Comparison of ENCODE assay signal across 8 cellular contexts in genomic region chr9:134642385-134643181, GRCh38. TPM values are rescaled to one million over a fixed set of nuclear protein-coding genes. Genes with fewer than 3 reads are reported as not detected.
DNase-seq lines count a peak whose midpoint lies in the region; ATAC-seq and TF ChIP-seq lines count a peak whose summit lies in the region.

No MANE protein-coding gene starts in this region.

- peak overlapping the region; percentile 97 for H3K4me3 ChIP-seq in AG10803 (ENCODE audit: low read length)
- H3K4me3 ChIP-seq in RWPE2 (ENCODE audit: severe bottlenecking), result peak overlapping the region; percentile 65
- H3K4me3 ChIP-seq in osteoblast (ENCODE audit: insufficient read depth, low read length), result peak overlapping the region; percentile 99
- H3K4me3 ChIP-seq in HAP-1, result no peak overlapping the region

- peaks cover 51% of the 10 kb centered on the region for H3K79me2 ChIP-seq in osteoblast (ENCODE audit: insufficient read depth, low read length)

- TF ChIP-seq CTCF in AG10803 (conservative IDR thresholded peaks at IDR 0.05; ENCODE audit: low read length) (peak; percentile 56), RWPE2 (IDR thresholded peaks at IDR 0.05; ENCODE audit: poor library complexity, severe bottlenecking) (peak; percentile 44), foreskin keratinocyte (conservative IDR thresholded peaks at IDR 0.05) (peak; percentile 37), osteoblast (IDR thresholded peaks at IDR 0.05; ENCODE audit: extremely low read depth, low read depth, low read length) (peak; percentile 44)

- H2AFZ ChIP-seq in osteoblast (ENCODE audit: low read length), result peak overlapping the region; percentile 44

- peak overlapping the region; percentile 97 for H3K4me2 ChIP-seq in osteoblast (ENCODE audit: insufficient read depth, low read length)

- in situ Hi-C loops in HAP-1 (cut with MboI; ENCODE audit: low sequenced_read_pairs), result no loop called here

- H3K4me1 ChIP-seq in RWPE2 (ENCODE audit: insufficient read depth, poor library complexity, severe bottlenecking), result peaks cover 9% of the 10 kb centered on the region
- H3K4me1 ChIP-seq in foreskin keratinocyte, result peaks cover 11% of the 10 kb centered on the region
- H3K4me1 ChIP-seq in osteoblast (ENCODE audit: insufficient read depth, low read length), result peaks cover 36% of the 10 kb centered on the region
- H3K4me1 ChIP-seq in HAP-1, result no peaks in the 10 kb centered on the region

- H4K20me1 ChIP-seq in osteoblast (ENCODE audit: insufficient read depth, low read length), result peaks cover 42% of the 10 kb centered on the region

- peaks cover 13% of the 10 kb centered on the region; the same call in 1 of the 2 replicates for H3K36me3 ChIP-seq in RWPE2 (ENCODE audit: low read depth)
- peaks cover 10% of the 10 kb centered on the region for H3K36me3 ChIP-seq in osteoblast (ENCODE audit: insufficient read depth, low read length)
- H3K36me3 ChIP-seq in HAP-1 (replicated peaks), result no peaks in the 10 kb centered on the region

- H3K9me3 ChIP-seq in RWPE2 (ENCODE audit: severe bottlenecking), result no peaks in the 10 kb centered on the region
- no peaks in the 10 kb centered on the region for H3K9me3 ChIP-seq in osteoblast (ENCODE audit: low read depth, low read length)
- H3K9me3 ChIP-seq in HAP-1, result no peaks in the 10 kb centered on the region

- ATAC-seq in RWPE2 (ENCODE audit: low read depth) (peak; percentile 26), foreskin keratinocyte (peak; percentile 6)

- H3K27ac ChIP-seq in RWPE2 (ENCODE audit: poor library complexity, severe bottlenecking) (peak overlapping the region; percentile 90), foreskin keratinocyte (no peak overlapping the region), osteoblast (ENCODE audit: low read depth, low read length) (peak overlapping the region; percentile 90)

- DNase-seq in AG10803 (ENCODE audit: low read depth), result peak; percentile 90
- no peak for DNase-seq in RWPE2 (ENCODE audit: low spot score)
- DNase-seq in foreskin keratinocyte, result peak; percentile 44 to 61
- peak; percentile 98 for DNase-seq in osteoblast (ENCODE audit: insufficient read length, low spot score, missing footprints)
- no peak for DNase-seq in COR-L47 (lab: John Stamatoyannopoulos, UW)
- DNase-seq in HAP-1 (ENCODE audit: low spot score in 2 of 2), result no peak
- no peak for DNase-seq in NCI-H2227 treated with DMSO at 0.1 percent for 48 hours (lab: John Stamatoyannopoulos, UW)
- no peak for DNase-seq in CD1c-positive myeloid dendritic cell (ENCODE audit: extremely low spot score)

- no peaks in the 10 kb centered on the region for H3K27me3 ChIP-seq in RWPE2 (ENCODE audit: insufficient read depth, poor library complexity, severe bottlenecking)
- no peaks in the 10 kb centered on the region for H3K27me3 ChIP-seq in foreskin keratinocyte
- H3K27me3 ChIP-seq in osteoblast (ENCODE audit: insufficient read depth, low read length), result no peaks in the 10 kb centered on the region
- no peaks in the 10 kb centered on the region for H3K27me3 ChIP-seq in HAP-1 (ENCODE audit: low read depth)

RNA-seq across cellular contexts. Expression of gene COL5A1, which starts 1.0 kb away (rescaled TPM):
- total RNA-seq in foreskin keratinocyte (4.8 and 14.7 TPM in 2 replicates), osteoblast (571 and 801 TPM in 2 replicates)
- 2.9 and 6.2 TPM in 2 replicates for polyA plus RNA-seq in foreskin keratinocyte

Comparison
In these comparisons a context has a peak if more than half of its experiments do, and no peak if none do; other contexts are left out.
1. DNase-seq: peak in AG10803 (single experiment), foreskin keratinocyte (2 of 2) and osteoblast (single experiment); none in RWPE2 (single experiment), COR-L47 (single experiment), HAP-1 (0 of 2), NCI-H2227 treated with DMSO at 0.1 percent for 48 hours (single experiment) and CD1c-positive myeloid dendritic cell (single experiment).
2. RNA of gene COL5A1, which starts 1.0 kb away (total RNA-seq): 571 to 801 TPM in osteoblast; 4.8 to 14.7 TPM in foreskin keratinocyte; every median in the first group is over 10 times any median in the second.
3. Peak in every context shown above with its lines, with median percentiles within 50 percentile points of each other: CTCF ChIP-seq.